1 cellular context compared by ENCODE assay signal in genomic region chr10:6144609-6145413, GRCh38.
TF ChIP-seq lines count a peak whose summit lies in the region.

No MANE protein-coding gene starts in this region.

TF ChIP-seq in GM12878, 131 proteins besides CTCF, POLR2A, EP300 and RAD21 (continued from another document and continues in another):
- TF ChIP-seq ZBTB40 (IDR thresholded peaks at IDR 0.05; ENCODE audit: borderline replicate concordance): no peak
- no peak for TF ChIP-seq CBX3 (IDR thresholded peaks at IDR 0.05; ENCODE audit: borderline replicate concordance, low read depth)
- TF ChIP-seq WRNIP1 (IDR thresholded peaks at IDR 0.05; ENCODE audit: borderline replicate concordance, low read depth, low read length): no peak
- TF ChIP-seq PAX5 (IDR thresholded peaks at IDR 0.05; ENCODE audit: borderline replicate concordance, low read depth, low read length): no peak
- TF ChIP-seq PBX3 (IDR thresholded peaks at IDR 0.05; ENCODE audit: insufficient replicate concordance, low read depth, low read length): no peak
- TF ChIP-seq ZZZ3 (IDR thresholded peaks at IDR 0.05; ENCODE audit: control insufficient read depth, insufficient read length, low read depth): no peak
- no peak for TF ChIP-seq PAX8 (IDR thresholded peaks at IDR 0.05)
- TF ChIP-seq EED (IDR thresholded peaks at IDR 0.05; ENCODE audit: low read depth): no peak; the same call in 1 of the 2 replicates
- TF ChIP-seq BCL3 (IDR thresholded peaks at IDR 0.05; ENCODE audit: borderline replicate concordance, insufficient read depth, low read depth, low read length, poor library complexity, severe bottlenecking): no peak
- no peak for TF ChIP-seq NFIC (IDR thresholded peaks at IDR 0.05; ENCODE audit: low read depth, low read length)
- TF ChIP-seq ZBED1 (IDR thresholded peaks at IDR 0.05; ENCODE audit: borderline replicate concordance): no peak
- no peak for TF ChIP-seq NFYA (IDR thresholded peaks at IDR 0.05; ENCODE audit: borderline replicate concordance, low read depth, low read length)
- TF ChIP-seq HDAC2 (IDR thresholded peaks at IDR 0.05): no peak
- no peak for TF ChIP-seq RCOR1 (conservative IDR thresholded peaks at IDR 0.05; ENCODE audit: low read depth, low read length)
- no peak for TF ChIP-seq IRF3 (IDR thresholded peaks at IDR 0.05)
- TF ChIP-seq USF1 (IDR thresholded peaks at IDR 0.05; ENCODE audit: borderline replicate concordance, extremely low read length, insufficient read depth, low read depth, low read length): peak; percentile 44
- TF ChIP-seq POLR2AphosphoS2 (IDR thresholded peaks at IDR 0.05; ENCODE audit: low read depth, low read length): peak; percentile 57; the same call in 1 of the 2 replicates
- TF ChIP-seq RBBP5 (conservative IDR thresholded peaks at IDR 0.05): no peak
- peak; percentile 65; the same call in 1 of the 2 replicates for TF ChIP-seq RB1 (IDR thresholded peaks at IDR 0.05; ENCODE audit: borderline replicate concordance)
- TF ChIP-seq CHD2 (IDR thresholded peaks at IDR 0.05; ENCODE audit: borderline replicate concordance, low read depth, low read length): no peak
- TF ChIP-seq NR2C1 (IDR thresholded peaks at IDR 0.05): no peak
- TF ChIP-seq MYC (IDR thresholded peaks at IDR 0.05; ENCODE audit: insufficient read depth, insufficient read length, insufficient replicate concordance, low read length, severe bottlenecking): no peak
- no peak for TF ChIP-seq REST (IDR thresholded peaks at IDR 0.05; ENCODE audit: low read depth, low read length)
- TF ChIP-seq RFX5 (IDR thresholded peaks at IDR 0.05; ENCODE audit: low read depth, low read length): no peak
- TF ChIP-seq POU2F2 (IDR thresholded peaks at IDR 0.05; ENCODE audit: borderline replicate concordance, low read depth, low read length): no peak; the same call in 2 of the 3 replicates
- TF ChIP-seq ZBTB11 (CRISPR knock-in tag; IDR thresholded peaks at IDR 0.05): no peak
- no peak for TF ChIP-seq KDM1A (IDR thresholded peaks at IDR 0.05; ENCODE audit: borderline replicate concordance)
- TF ChIP-seq JUND (IDR thresholded peaks at IDR 0.05; ENCODE audit: low read depth, low read length): no peak
- peak; percentile 57; the same call in 1 of the 2 replicates for TF ChIP-seq CREB1 (IDR thresholded peaks at IDR 0.05; ENCODE audit: low read depth)
- TF ChIP-seq IRF5 (IDR thresholded peaks at IDR 0.05; ENCODE audit: borderline replicate concordance): no peak
- peak; percentile 67 for TF ChIP-seq NKRF (conservative IDR thresholded peaks at IDR 0.05)
- no peak for TF ChIP-seq NFXL1 (IDR thresholded peaks at IDR 0.05; ENCODE audit: borderline replicate concordance)
- TF ChIP-seq FOXK2 (IDR thresholded peaks at IDR 0.05): no peak
- peak; percentile 98 for TF ChIP-seq ELK1 (IDR thresholded peaks at IDR 0.05; ENCODE audit: low read depth, low read length)
- no peak for TF ChIP-seq NRF1 (conservative IDR thresholded peaks at IDR 0.05; ENCODE audit: low read depth, low read length)
- TF ChIP-seq NR2F1 (conservative IDR thresholded peaks at IDR 0.05): peak; percentile 58
- TF ChIP-seq CBFB (IDR thresholded peaks at IDR 0.05; ENCODE audit: low read depth): no peak
